17 cellular contexts compared by ENCODE assay signal in the genomic region with DNA sequence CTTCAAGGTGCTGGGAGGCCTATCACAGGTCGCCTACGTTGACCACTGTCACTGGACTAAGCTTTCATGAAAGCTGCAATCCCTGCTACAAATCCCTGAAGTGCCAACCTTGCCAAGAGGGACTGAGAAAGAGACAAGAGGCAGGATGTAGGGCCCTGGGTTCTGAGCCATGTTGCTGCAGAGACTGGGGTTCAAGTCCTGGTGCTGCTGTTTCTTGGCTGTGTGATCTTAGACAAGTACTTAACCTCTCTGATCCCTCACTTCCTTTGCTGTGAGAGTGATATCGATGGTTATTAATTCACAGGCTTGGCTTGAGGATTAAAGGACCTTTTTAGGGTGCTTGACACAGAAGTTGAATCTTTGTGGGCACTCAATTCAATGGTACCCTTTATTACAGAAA. TPM values are rescaled to one million over a fixed set of nuclear protein-coding genes. Genes with fewer than 3 reads are reported as not detected.
DNase-seq lines count a peak whose midpoint lies in the region; ATAC-seq, FAIRE-seq and TF ChIP-seq lines count a peak whose summit lies in the region.
"Had no signal": no experiment of that assay in that cellular context is flagged by ENCODE, and none has a peak within 500 bp of the region (broad histone marks: within the 10 kb centered on the region; RNA-seq: fewer than 3 reads in every experiment).

No MANE protein-coding gene starts in this region.

- TF ChIP-seq CTCF in right atrium auricular region (IDR thresholded peaks at IDR 0.05) (no peak), K562 (IDR thresholded peaks at IDR 0.05 in 2 of 3, conservative IDR thresholded peaks at IDR 0.05 in 1 of 3; ENCODE audit: insufficient read depth in 2 of 3, low read depth in 1 of 3, low read length in 3 of 3) (no peak), colonic mucosa (IDR thresholded peaks at IDR 0.05) (no peak)

- H3K36me3 ChIP-seq in right atrium auricular region (no peaks in the 10 kb centered on the region), K562 (ENCODE audit: control insufficient read depth, insufficient read depth, low read length) (no peaks in the 10 kb centered on the region), colonic mucosa (no peaks in the 10 kb centered on the region)

- H3K27ac Mint-ChIP-seq in activated CD8-positive, alpha-beta memory T cell treated with anti-CD3 and anti-CD28 coated beads, Interleukin-2, amount 10 ng/mL, durations not matched to agents 7 days and 5 days, result peak overlapping the region; percentile 34
- H3K27ac Mint-ChIP-seq: CD4-positive, alpha-beta memory T cell had no signal

- no peak for DNase-seq in activated CD8-positive, alpha-beta memory T cell treated with anti-CD3 and anti-CD28 coated beads, Interleukin-2, amount 10 ng/mL, durations not matched to agents 7 days and 5 days
- no peak for DNase-seq in activated CD8-positive, alpha-beta memory T cell treated with anti-CD3 and anti-CD28 coated beads for 24 hours
- DNase-seq in cardiac septum (ENCODE audit: low spot score) (peak; percentile 12), right atrium auricular region (ENCODE audit: low spot score) (no peak), K562 (ENCODE audit: extremely low read depth in 1 of 4, low spot score in 3 of 4) (no peak), mesenteric fat pad (ENCODE audit: low spot score) (peak; percentile 55), colonic mucosa (no peak)
- DNase-seq: 8988T; ACHN; CD4-positive, alpha-beta memory T cell; DMS79 had no signal

- no peaks in the 10 kb centered on the region for H3K9me3 Mint-ChIP-seq in activated CD8-positive, alpha-beta memory T cell treated with anti-CD3 and anti-CD28 coated beads, Interleukin-2, amount 10 ng/mL, durations not matched to agents 7 days and 5 days (ENCODE audit: low read depth)
- H3K9me3 Mint-ChIP-seq: CD4-positive, alpha-beta memory T cell had no signal

- no TSS peak for BruUV-seq in K562 (replicated peaks; lab: Mats Ljungman, UMichigan)

- H3K9ac ChIP-seq in K562 (ENCODE audit: insufficient read depth in 1 of 2, low read depth in 2 of 2, low read length in 2 of 2) (no peak overlapping the region), colonic mucosa (ENCODE audit: low read depth in 2 of 2, low read length in 2 of 2) (no peak overlapping the region)

- 36% methylated on average over 3 of the region's 3 CpGs for WGBS in K562 (ENCODE audit: insufficient coverage, low coverage, missing lambda C conversion rate)

- H3K4me1 ChIP-seq in right atrium auricular region (no peaks in the 10 kb centered on the region), K562 (replicated peaks in 1 of 2; ENCODE audit: control insufficient read depth in 2 of 2, insufficient read depth in 2 of 2, low read length in 2 of 2) (peaks cover 0 to 3% of the 10 kb centered on the region in 2 experiments; a peak in 1 of 5 replicates), colonic mucosa (no peaks in the 10 kb centered on the region)

- intact Hi-C loops in cardiac septum (cut with DNase I) (no loop called here), K562 (cut with micrococcal nuclease) (loop anchor here (10.0 kb wide), 1 partner anchor 54 kb away; no protein-coding TSS in a partner anchor), colonic mucosa (cut with DNase I) (no loop called here)

- H4K20me1 ChIP-seq in K562 (replicated peaks; ENCODE audit: control insufficient read depth, insufficient read depth, low read length), result no peaks in the 10 kb centered on the region

- H3K4me1 Mint-ChIP-seq in activated CD8-positive, alpha-beta memory T cell treated with anti-CD3 and anti-CD28 coated beads, Interleukin-2, amount 10 ng/mL, durations not matched to agents 7 days and 5 days, result peaks cover 29% of the 10 kb centered on the region

- no peak overlapping the region for H3K4me3 ChIP-seq in right atrium auricular region
- H3K4me3 ChIP-seq in K562, result no peak overlapping the region
- no peak overlapping the region for H3K4me3 ChIP-seq in colonic mucosa
- H3K4me3 ChIP-seq: GM12878 had no signal

- FAIRE-seq in K562 (lab: Jason Lieb, UNC), result no peak
- FAIRE-seq: GM12878, GM18507, H54, HTR-8/SVneo had no signal

- CTCF ChIA-PET in activated CD8-positive, alpha-beta memory T cell treated with anti-CD3 and anti-CD28 coated beads, Interleukin-2, amount 10 ng/mL, durations not matched to agents 7 days and 5 days (lab: Charles Lee), result no interaction called here
- CTCF ChIA-PET in K562 (lab: Yijun Ruan, JAX; ENCODE audit: low intra/inter-chr PET ratio), result no interaction called here

- TF ChIP-seq EP300 in K562 (IDR thresholded peaks at IDR 0.05; ENCODE audit: low read length), result no peak

- no peak for ATAC-seq in activated CD8-positive, alpha-beta memory T cell treated with anti-CD3 and anti-CD28 coated beads, Interleukin-2, amount 10 ng/mL, durations not matched to agents 7 days and 5 days
- no peak for ATAC-seq in K562
- ATAC-seq in HG03175 (IDR thresholded peaks at IDR 0.05; ENCODE audit: unreplicated experiment), result no peak
- ATAC-seq: GM12878 had no signal

- peaks cover 6% of the 10 kb centered on the region for H3K27me3 Mint-ChIP-seq in activated CD8-positive, alpha-beta memory T cell treated with anti-CD3 and anti-CD28 coated beads, Interleukin-2, amount 10 ng/mL, durations not matched to agents 7 days and 5 days
- H3K27me3 Mint-ChIP-seq: CD4-positive, alpha-beta memory T cell had no signal

- POLR2A ChIA-PET in K562 (lab: Yijun Ruan, JAX), result interaction anchor here (0.6 kb wide), 2 partner anchors 220 to 259 kb away, joined by 3 read pairs; no protein-coding TSS in a partner anchor

- TF ChIP-seq POLR2A in K562 (conservative IDR thresholded peaks at IDR 0.05), result no peak

- H3K4me2 ChIP-seq in K562 (ENCODE audit: insufficient read depth, low read length), result no peak overlapping the region

- no peaks in the 10 kb centered on the region for H3K27me3 ChIP-seq in right atrium auricular region
- H3K27me3 ChIP-seq in K562 (ENCODE audit: control insufficient read depth in 2 of 2, insufficient read depth in 2 of 2, low read length in 2 of 2), result peaks cover 7 to 39% of the 10 kb centered on the region in 2 experiments
- no peaks in the 10 kb centered on the region for H3K27me3 ChIP-seq in colonic mucosa

- H2AFZ ChIP-seq in K562 (ENCODE audit: low read depth, low read length), result no peak overlapping the region

- TF ChIP-seq RAD21 in K562 (CRISPR knock-in tag; conservative IDR thresholded peaks at IDR 0.05 in 1 of 2, IDR thresholded peaks at IDR 0.05 in 1 of 2), result no peak

- no peaks in the 10 kb centered on the region for H3K36me3 Mint-ChIP-seq in activated CD8-positive, alpha-beta memory T cell treated with anti-CD3 and anti-CD28 coated beads, Interleukin-2, amount 10 ng/mL, durations not matched to agents 7 days and 5 days
- H3K36me3 Mint-ChIP-seq: CD4-positive, alpha-beta memory T cell had no signal

- H3K4me3 Mint-ChIP-seq in activated CD8-positive, alpha-beta memory T cell treated with anti-CD3 and anti-CD28 coated beads, Interleukin-2, amount 10 ng/mL, durations not matched to agents 7 days and 5 days, result no peak overlapping the region
- H3K4me3 Mint-ChIP-seq: CD4-positive, alpha-beta memory T cell had no signal

- no peaks in the 10 kb centered on the region for H3K9me3 ChIP-seq in right atrium auricular region
- H3K9me3 ChIP-seq in K562 (replicated peaks; ENCODE audit: control insufficient read depth, insufficient read depth, low read depth, low read length), result no peaks in the 10 kb centered on the region
- no peaks in the 10 kb centered on the region for H3K9me3 ChIP-seq in colonic mucosa

- H3K27ac ChIP-seq in right atrium auricular region (no peak overlapping the region), K562 (ENCODE audit: extremely low read depth, low read depth, low read length) (no peak overlapping the region), colonic mucosa (no peak overlapping the region)
- H3K27ac ChIP-seq: C4-2B had no signal

- in situ Hi-C loops in K562 (cut with MboI), result no loop called here

- H3K9me1 ChIP-seq in K562 (ENCODE audit: control insufficient read depth, insufficient read depth, low read length), result no peaks in the 10 kb centered on the region

- no peaks in the 10 kb centered on the region for H3K79me2 ChIP-seq in K562 (ENCODE audit: control insufficient read depth, insufficient read depth, low read length)

TF ChIP-seq in K562, 482 proteins besides CTCF, POLR2A, EP300 and RAD21 (continues in another document):
- TF ChIP-seq CREM (IDR thresholded peaks at IDR 0.05; ENCODE audit: low read depth), result no peak
- no peak for TF ChIP-seq POLR2G (IDR thresholded peaks at IDR 0.05; ENCODE audit: low read depth, low read length)
- TF ChIP-seq RBM25 (IDR thresholded peaks at IDR 0.05; ENCODE audit: low read depth, low read length, severe bottlenecking), result peak; percentile 83
- no peak for TF ChIP-seq MAFG (tag; conservative IDR thresholded peaks at IDR 0.05)
- peak; percentile 50; the same call in 1 of the 2 replicates for TF ChIP-seq SMARCA5 (IDR thresholded peaks at IDR 0.05)
- peak; percentile 17 to 56; a peak in 1 of 4 replicates for TF ChIP-seq KDM1A (IDR thresholded peaks at IDR 0.05)
- TF ChIP-seq FOXA3 (CRISPR knock-in tag; conservative IDR thresholded peaks at IDR 0.05 in 1 of 2, IDR thresholded peaks at IDR 0.05 in 1 of 2), result no peak

RNA-seq across cellular contexts. Expression of gene CSF1R, which starts 15.5 kb away (rescaled TPM):
- total RNA-seq in activated CD8-positive, alpha-beta memory T cell treated with anti-CD3 and anti-CD28 coated beads, Interleukin-2, amount 10 ng/mL, durations not matched to agents 7 days and 5 days, result under 1 TPM in 1 of 2 experiments, not detected in 1; 0.26 TPM
- total RNA-seq in cardiac septum, result 11.9 TPM
- total RNA-seq in right atrium auricular region, result 10 to 100 TPM; 11.2 to 24.6 TPM
- not detected in 2 replicates for total RNA-seq in K562 (2011; cell fraction: chromatin; rRNA removed; ENCODE audit: low replicate concordance)
- not detected in 2 replicates for total RNA-seq in K562 (2011; cell fraction: nucleolus; rRNA removed)
- not detected in 2 replicates for total RNA-seq in K562 (2011; cell fraction: nucleoplasm; rRNA removed)
- not detected in 2 replicates for total RNA-seq in K562 (2014; rRNA removed)
- total RNA-seq in K562 (2014; rRNA removed; fragmentation: Illumina TruSeq; extraction: Trizol), result not detected in 2 replicates
- total RNA-seq in K562 (2015; rRNA removed; fragmentation: Illumina TruSeq; extraction: Trizol), result not detected in 2 replicates
- total RNA-seq in K562 (2021), result 0.20 and 0.22 TPM in 2 replicates
- 0.03 TPM in 1 of 2 replicates, not detected in the other for polyA plus RNA-seq in K562 (2011; rRNA removed)
- 0.03 TPM in 1 of 2 replicates, not detected in the other for polyA plus RNA-seq in K562 (2011; cell fraction: cytosol; rRNA removed)
- 0.13 TPM in 1 of 2 replicates, not detected in the other for polyA plus RNA-seq in K562 (2011; cell fraction: nucleus; rRNA removed)
- 0.12 TPM in 1 of 2 replicates, not detected in the other for polyA plus RNA-seq in K562 (2012)
- not detected in 2 replicates for polyA plus RNA-seq in K562 (2014; fragmentation: Illumina TruSeq; extraction: Trizol)
- not detected for polyA plus RNA-seq in K562 (2014; fragmentation: Nextera tagmentation; extraction: Ambion mirVana)
- 0.64 TPM in 1 of 2 replicates, not detected in the other for polyA plus RNA-seq in K562 (2014; rRNA removed)
- polyA minus RNA-seq in K562 (2011; rRNA and poly(A)+ RNA removed), result 0.39 TPM in 1 of 2 replicates, not detected in the other
- not detected in 2 replicates for polyA minus RNA-seq in K562 (2011; cell fraction: cytosol; rRNA and poly(A)+ RNA removed)
- polyA minus RNA-seq in K562 (2011; cell fraction: nucleus; rRNA and poly(A)+ RNA removed), result not detected in 2 replicates
- total RNA-seq in mesenteric fat pad, result 58.6 TPM
- total RNA-seq in colonic mucosa, result 10 to 100 TPM in 1 of 2 donors, 1 to 10 TPM in 1; 7.2 to 26.1 TPM

Comparison
In these comparisons a context has a peak if more than half of its experiments do, and no peak if none do; other contexts are left out.
1. DNase-seq: peak in cardiac septum (single experiment) and mesenteric fat pad (single experiment); none in activated CD8-positive, alpha-beta memory T cell treated with anti-CD3 and anti-CD28 coated beads, Interleukin-2, amount 10 ng/mL, durations not matched to agents 7 days and 5 days (single experiment), activated CD8-positive, alpha-beta memory T cell treated with anti-CD3 and anti-CD28 coated beads for 24 hours (single experiment), right atrium auricular region (single experiment), K562 (0 of 4) and colonic mucosa (single experiment).